6 cellular contexts compared by ENCODE assay signal in genomic region chr15:40358492-40359353, GRCh38. TPM values are rescaled to one million over a fixed set of nuclear protein-coding genes. Genes with fewer than 3 reads are reported as not detected.
DNase-seq lines count a peak whose midpoint lies in the region; ATAC-seq and TF ChIP-seq lines count a peak whose summit lies in the region.

No MANE protein-coding gene starts in this region.

- no peak overlapping the region for H3K14ac ChIP-seq in H9 (ENCODE audit: insufficient read depth, low read length)

- no peaks in the 10 kb centered on the region; a peak in 1 of 7 replicates for H3K36me3 Mint-ChIP-seq in H9 (ENCODE audit: insufficient read depth in 1 of 3, low read depth in 3 of 3)

- H3K23me2 ChIP-seq in H9 (ENCODE audit: insufficient read length, low read depth, low read length, poor library complexity, severe bottlenecking): peaks cover 8% of the 10 kb centered on the region

- intact Hi-C loops in upper lobe of right lung (cut with DNase I): no loop called here

- H4K5ac ChIP-seq in H9 (ENCODE audit: insufficient read length, low read depth, low read length): no peak overlapping the region

- H3K9me3 ChIP-seq in BE2C: no peaks in the 10 kb centered on the region
- H3K9me3 ChIP-seq in H9 (ENCODE audit: control insufficient read depth, low read depth, low read length): no peaks in the 10 kb centered on the region
- no peaks in the 10 kb centered on the region for H3K9me3 ChIP-seq in hepatocyte (ENCODE audit: low read depth)
- no peaks in the 10 kb centered on the region for H3K9me3 ChIP-seq in upper lobe of right lung

- no peaks in the 10 kb centered on the region for H3K79me2 ChIP-seq in H9 (ENCODE audit: insufficient read depth, low read length)
- no peaks in the 10 kb centered on the region for H3K79me2 ChIP-seq in hepatocyte

- peak overlapping the region; percentile 58 for H3K4me2 ChIP-seq in H9 (ENCODE audit: insufficient read depth, insufficient read length, low read length)
- peak overlapping the region; percentile 95 for H3K4me2 ChIP-seq in hepatocyte

- no peak overlapping the region for H2BK12ac ChIP-seq in H9 (ENCODE audit: insufficient read length, low read depth, low read length)

- H3K9me3 Mint-ChIP-seq in H9: no peaks in the 10 kb centered on the region

- peak; percentile 51 for DNase-seq in BE2C
- peak; percentile 64 for DNase-seq in H9
- DNase-seq in T-helper 9 cell: peak; percentile 27
- DNase-seq in hepatocyte (ENCODE audit: low spot score): no peak
- no peak for DNase-seq in upper lobe of right lung
- no peak for DNase-seq in hippocampal formation (lab: John Stamatoyannopoulos, UW)

- H3K4me1 ChIP-seq in BE2C (peaks cover 11% of the 10 kb centered on the region), H9 (ENCODE audit: insufficient read depth, low read length) (no peaks in the 10 kb centered on the region; the same call in 1 of the 2 replicates), hepatocyte (ENCODE audit: insufficient read depth) (peaks cover 14% of the 10 kb centered on the region), upper lobe of right lung (peaks cover 16% of the 10 kb centered on the region)

- no peaks in the 10 kb centered on the region for H3K27me3 ChIP-seq in BE2C
- H3K27me3 ChIP-seq in H9 (ENCODE audit: insufficient read depth, low read length): peaks cover 3% of the 10 kb centered on the region
- H3K27me3 ChIP-seq in hepatocyte: peaks cover 12% of the 10 kb centered on the region
- no peaks in the 10 kb centered on the region for H3K27me3 ChIP-seq in upper lobe of right lung

- ATAC-seq in upper lobe of right lung: peak; percentile 15

- H3K9me2 ChIP-seq in hepatocyte (replicated peaks; ENCODE audit: insufficient read depth): no peaks in the 10 kb centered on the region

- H3K27ac ChIP-seq in H9 (ENCODE audit: insufficient read length, low read depth, low read length) (no peak overlapping the region), hepatocyte (no peak overlapping the region), upper lobe of right lung (no peak overlapping the region)

- H4K8ac ChIP-seq in H9 (replicated peaks; ENCODE audit: insufficient read length, low read depth, low read length): no peak overlapping the region

- H3K4me3 Mint-ChIP-seq in H9: peak overlapping the region; percentile 71 to 84

- H4K20me1 ChIP-seq in H9 (ENCODE audit: control insufficient read depth, insufficient read depth, insufficient read length) (no peaks in the 10 kb centered on the region), hepatocyte (ENCODE audit: insufficient read depth, poor library complexity, severe bottlenecking) (no peaks in the 10 kb centered on the region)

- no peak overlapping the region for H3K27ac Mint-ChIP-seq in H9

- no CpG with 5 or more reads among the region's 31 CpGs for WGBS in H9 (ENCODE audit: extremely low coverage, insufficient read length, low lambda C conversion rate)
- 13% methylated on average over 23 of the region's 31 CpGs for WGBS in hepatocyte (ENCODE audit: low lambda C conversion rate, missing lambda C conversion rate)

- no peak overlapping the region for H2BK120ac ChIP-seq in H9 (ENCODE audit: low read depth, low read length, poor library complexity, severe bottlenecking)

- no peak overlapping the region for H2BK20ac ChIP-seq in H9 (ENCODE audit: low read depth, low read length, poor library complexity, severe bottlenecking)

- H3T11ph ChIP-seq in H9 (ENCODE audit: low read length): no peak overlapping the region

- H3K79me1 ChIP-seq in H9 (ENCODE audit: insufficient read depth, low read depth, low read length, poor library complexity, severe bottlenecking): no peaks in the 10 kb centered on the region

- no peak overlapping the region for H2AK5ac ChIP-seq in H9 (ENCODE audit: insufficient read length, low read length)

- peaks cover 53% of the 10 kb centered on the region for H3K27me3 Mint-ChIP-seq in H9 (ENCODE audit: low read depth)

- peaks cover 22 to 31% of the 10 kb centered on the region in 2 experiments for H3K4me1 Mint-ChIP-seq in H9

- H2BK15ac ChIP-seq in H9 (ENCODE audit: low read depth, low read length): no peak overlapping the region

- no peak overlapping the region for H3K56ac ChIP-seq in H9 (ENCODE audit: insufficient read length, low read depth, low read length)

- no peak overlapping the region for H3K23ac ChIP-seq in H9 (ENCODE audit: insufficient read length, low read depth, low read length)

- no peak overlapping the region for H3K9ac ChIP-seq in H9 (ENCODE audit: extremely low read depth, insufficient read length, low read length)

- H2AFZ ChIP-seq in H9 (ENCODE audit: low read length) (no peak overlapping the region), hepatocyte (no peak overlapping the region)

- H3K4me3 ChIP-seq in BE2C (ENCODE audit: low read depth, low read length) (peak overlapping the region; percentile 70), hepatocyte (peak overlapping the region; percentile 16), upper lobe of right lung (peak overlapping the region; percentile 64)

- H3K4ac ChIP-seq in H9 (ENCODE audit: low read depth, low read length): no peak overlapping the region

- TF ChIP-seq CTCF in BE2C (IDR thresholded peaks at IDR 0.05; ENCODE audit: low read depth, low read length) (peak; percentile 20; the same call in 1 of the 2 replicates), H9 (conservative IDR thresholded peaks at IDR 0.05) (no peak), hepatocyte (IDR thresholded peaks at IDR 0.05; ENCODE audit: poor library complexity) (peak; percentile 2), upper lobe of right lung (IDR thresholded peaks at IDR 0.05) (no peak)

- no peak overlapping the region for H2BK5ac ChIP-seq in H9 (ENCODE audit: insufficient read length, low read length)

- H3K36me3 ChIP-seq in BE2C (no peaks in the 10 kb centered on the region), hepatocyte (replicated peaks; ENCODE audit: insufficient read depth, low read depth) (no peaks in the 10 kb centered on the region), upper lobe of right lung (no peaks in the 10 kb centered on the region)

- H3K18ac ChIP-seq in H9 (ENCODE audit: insufficient read length, low read depth, low read length): no peak overlapping the region

- no peak overlapping the region for H4K91ac ChIP-seq in H9 (ENCODE audit: insufficient read length, low read depth, low read length)

RNA-seq across cellular contexts. Expression of gene DISP2, which starts 0.7 kb away (rescaled TPM):
- polyA plus RNA-seq in BE2C (2012; ENCODE audit: insufficient read depth, insufficient read length, low read depth): 10.1 TPM
- total RNA-seq in H9 (2021) (0.59 and 1.3 TPM in 2 replicates), hepatocyte (0.12 and 1.0 TPM in 2 replicates), upper lobe of right lung (6.5 TPM)
- 0.93 and 1.5 TPM in 2 replicates for polyA plus RNA-seq in hepatocyte

RNA-seq across cellular contexts. Expression of gene PHGR1, which starts 7.9 kb away (rescaled TPM):
- polyA plus RNA-seq in BE2C (2012; ENCODE audit: insufficient read depth, insufficient read length, low read depth): not detected
- total RNA-seq in H9 (2021): not detected in 2 replicates
- total RNA-seq in hepatocyte: 49.8 and 76.1 TPM in 2 replicates
- polyA plus RNA-seq in hepatocyte: 207 and 222 TPM in 2 replicates
- total RNA-seq in upper lobe of right lung: not detected

RNA-seq across cellular contexts. Expression of gene CCDC9B, which starts 18.0 kb away (rescaled TPM):
- polyA plus RNA-seq in BE2C (2012; ENCODE audit: insufficient read depth, insufficient read length, low read depth): 6.5 TPM
- 0.48 and 0.50 TPM in 2 replicates for total RNA-seq in H9 (2021)
- total RNA-seq in hepatocyte: 1.8 and 4.0 TPM in 2 replicates
- 5.3 and 7.6 TPM in 2 replicates for polyA plus RNA-seq in hepatocyte
- total RNA-seq in upper lobe of right lung: 72.5 TPM

RNA-seq across cellular contexts. Expression of gene KNSTRN, which starts 23.8 kb away (rescaled TPM):
- 10.4 TPM for polyA plus RNA-seq in BE2C (2012; ENCODE audit: insufficient read depth, insufficient read length, low read depth)
- 53.9 TPM in 2 replicates for total RNA-seq in H9 (2021)
- 22.9 and 24.0 TPM in 2 replicates for total RNA-seq in hepatocyte
- polyA plus RNA-seq in hepatocyte: 14.0 and 14.9 TPM in 2 replicates
- 18.1 TPM for total RNA-seq in upper lobe of right lung

RNA-seq across cellular contexts. Expression of gene INAFM2, which starts 35.2 kb away (rescaled TPM):
- polyA plus RNA-seq in BE2C (2012; ENCODE audit: insufficient read depth, insufficient read length, low read depth): 51.0 TPM
- total RNA-seq in H9 (2021) (23.1 and 25.4 TPM in 2 replicates), hepatocyte (13.7 and 14.4 TPM in 2 replicates), upper lobe of right lung (39.5 TPM)
- polyA plus RNA-seq in hepatocyte: 17.4 and 19.5 TPM in 2 replicates

Comparison
In these comparisons a context has a peak if more than half of its experiments do, and no peak if none do; other contexts are left out.
1. DNase-seq: peak in BE2C (single experiment), H9 (single experiment) and T-helper 9 cell (single experiment); none in hepatocyte (single experiment), upper lobe of right lung (single experiment) and hippocampal formation (0 of 2).
2. H3K4me3 ChIP-seq: peak in every context shown above with its lines; median percentile 70 in BE2C; 64 in upper lobe of right lung; 16 in hepatocyte.
3. CTCF ChIP-seq: peak in BE2C (single experiment) and hepatocyte (single experiment); none in H9 (single experiment) and upper lobe of right lung (single experiment).
4. RNA of gene PHGR1, which starts 7.9 kb away (total RNA-seq): 49.8 to 76.1 TPM in hepatocyte; not detected in H9 and not detected in upper lobe of right lung (single experiment); every median in the first group is over 10 times any median in the second.
5. RNA of gene CCDC9B, which starts 18.0 kb away (total RNA-seq): 72.5 TPM in upper lobe of right lung (single experiment); 1.8 to 4.0 TPM in hepatocyte and 0.48 to 0.50 TPM in H9; every median in the first group is over 10 times any median in the second.